ENCODE assay signal across 18 cellular contexts in the genomic region with DNA sequence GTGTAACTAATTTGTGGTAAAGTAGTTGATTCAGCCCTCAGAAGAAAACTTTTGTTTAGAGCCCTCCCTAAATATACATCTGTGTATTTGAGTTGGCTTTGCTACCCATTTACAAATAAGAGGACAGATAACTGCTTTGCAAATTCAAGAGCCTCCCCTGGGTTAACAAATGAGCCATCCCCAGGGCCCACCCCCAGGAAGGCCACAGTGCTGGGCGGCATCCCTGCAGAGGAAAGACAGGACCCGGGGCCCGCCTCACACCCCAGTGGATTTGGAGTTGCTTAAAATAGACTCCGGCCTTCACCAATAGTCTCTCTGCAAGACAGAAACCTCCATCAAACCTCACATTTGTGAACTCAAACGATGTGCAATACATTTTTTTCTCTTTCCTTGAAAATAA. TPM values are rescaled to one million over a fixed set of nuclear protein-coding genes. Genes with fewer than 3 reads are reported as not detected.
"Had no signal": no experiment of that assay in that cellular context is flagged by ENCODE, and none has a peak within 500 bp of the region (broad histone marks: within the 10 kb centered on the region; RNA-seq: fewer than 3 reads in every experiment).

No MANE protein-coding gene starts in this region.

- ATAC-seq: activated CD4-positive, alpha-beta T cell treated with anti-CD3 and anti-CD28 coated beads for 36 hours; activated T-cell treated with anti-CD3 and anti-CD28 coated beads, Interleukin-2, amount 50 U/mL, for 4 hours; gastroesophageal sphincter; left colon; stimulated activated effector memory CD8-positive, alpha-beta T cell treated with anti-CD3 and anti-CD28 coated beads, Interleukin-12 subunit alpha, Interleukin-12 subunit beta, amount 100 ng/mL, for 72 hours had no signal

- DNase-seq: activated CD4-positive, alpha-beta memory T cell treated with anti-CD3 and anti-CD28 coated beads, Interleukin-2, amount 10 ng/mL, durations not matched to agents 7 days and 5 days; activated CD4-positive, alpha-beta T cell treated with anti-CD3 and anti-CD28 coated beads for 36 hours; activated effector memory CD4-positive, alpha-beta T cell treated with anti-CD3 and anti-CD28 coated beads, Interleukin-2, amount 50 U/mL, for 16 hours; activated T-cell treated with anti-CD3 and anti-CD28 coated beads, Interleukin-2, amount 50 U/mL, for 4 hours; adrenal gland; dorsolateral prefrontal cortex; left colon; retina; stimulated activated CD4-positive, alpha-beta T cell treated with anti-CD3 and anti-CD28 coated beads, Interleukin-12 subunit alpha, Interleukin-12 subunit beta, amount 100 ng/mL, for 4 hours; stimulated activated CD4-positive, alpha-beta T cell treated with anti-CD3 and anti-CD28 coated beads, Interleukin-2, amount 100 ng/mL, for 24 hours; T-helper 1 cell; T1000 had no signal

- H3K4me1 ChIP-seq: adrenal gland, parathyroid adenoma had no signal

- H2AFZ ChIP-seq: parathyroid adenoma had no signal

- H3K4me1 Mint-ChIP-seq: stimulated activated effector memory CD8-positive, alpha-beta T cell treated with anti-CD3 and anti-CD28 coated beads, Interleukin-12 subunit alpha, Interleukin-12 subunit beta, amount 100 ng/mL, for 72 hours had no signal

- H3K4me3 ChIP-seq: adrenal gland, cardiac muscle cell, gastroesophageal sphincter had no signal

- H3K4me3 Mint-ChIP-seq: activated CD4-positive, alpha-beta memory T cell treated with anti-CD3 and anti-CD28 coated beads, Interleukin-2, amount 10 ng/mL, durations not matched to agents 7 days and 5 days; activated CD4-positive, alpha-beta T cell treated with anti-CD3 and anti-CD28 coated beads for 36 hours; activated naive CD4-positive, alpha-beta T cell treated with anti-CD3 and anti-CD28 coated beads, Interleukin-2, amount 50 U/mL, for 24 hours; activated T-cell treated with anti-CD3 and anti-CD28 coated beads, Interleukin-2, amount 50 U/mL, for 4 hours; stimulated activated effector memory CD8-positive, alpha-beta T cell treated with anti-CD3 and anti-CD28 coated beads, Interleukin-12 subunit alpha, Interleukin-12 subunit beta, amount 100 ng/mL, for 72 hours had no signal

- H3K79me2 ChIP-seq: parathyroid adenoma had no signal

- H3K36me3 Mint-ChIP-seq: activated naive CD4-positive, alpha-beta T cell treated with anti-CD3 and anti-CD28 coated beads, Interleukin-2, amount 50 U/mL, for 24 hours; stimulated activated effector memory CD8-positive, alpha-beta T cell treated with anti-CD3 and anti-CD28 coated beads, Interleukin-12 subunit alpha, Interleukin-12 subunit beta, amount 100 ng/mL, for 72 hours had no signal

- H3K36me3 ChIP-seq: adrenal gland, cardiac muscle cell, gastroesophageal sphincter, neutrophil had no signal

- H3K9me3 Mint-ChIP-seq: activated CD4-positive, alpha-beta memory T cell treated with anti-CD3 and anti-CD28 coated beads, Interleukin-2, amount 10 ng/mL, durations not matched to agents 7 days and 5 days; activated naive CD4-positive, alpha-beta T cell treated with anti-CD3 and anti-CD28 coated beads, Interleukin-2, amount 50 U/mL, for 24 hours; activated T-cell treated with anti-CD3 and anti-CD28 coated beads, Interleukin-2, amount 50 U/mL, for 4 hours; stimulated activated effector memory CD8-positive, alpha-beta T cell treated with anti-CD3 and anti-CD28 coated beads, Interleukin-12 subunit alpha, Interleukin-12 subunit beta, amount 100 ng/mL, for 72 hours had no signal

- H3K9me3 ChIP-seq: adrenal gland, gastroesophageal sphincter, neutrophil had no signal

- H3K27ac ChIP-seq: adrenal gland, cardiac muscle cell, dorsolateral prefrontal cortex, gastroesophageal sphincter, neutrophil, parathyroid adenoma had no signal

- H3K9ac ChIP-seq: parathyroid adenoma had no signal

- H3K27ac Mint-ChIP-seq: activated CD4-positive, alpha-beta memory T cell treated with anti-CD3 and anti-CD28 coated beads, Interleukin-2, amount 10 ng/mL, durations not matched to agents 7 days and 5 days; activated CD4-positive, alpha-beta T cell treated with anti-CD3 and anti-CD28 coated beads for 36 hours; activated naive CD4-positive, alpha-beta T cell treated with anti-CD3 and anti-CD28 coated beads, Interleukin-2, amount 50 U/mL, for 24 hours; stimulated activated effector memory CD8-positive, alpha-beta T cell treated with anti-CD3 and anti-CD28 coated beads, Interleukin-12 subunit alpha, Interleukin-12 subunit beta, amount 100 ng/mL, for 72 hours had no signal

RNA-seq across cellular contexts. Expression of a gene that starts 2.7 kb away (rescaled TPM):
- total RNA-seq: activated CD4-positive, alpha-beta memory T cell treated with anti-CD3 and anti-CD28 coated beads, Interleukin-2, amount 10 ng/mL, durations not matched to agents 7 days and 5 days; activated CD4-positive, alpha-beta T cell treated with anti-CD3 and anti-CD28 coated beads for 36 hours; activated T-cell treated with anti-CD3 and anti-CD28 coated beads, Interleukin-2, amount 50 U/mL, for 4 hours had no signal
- polyA plus RNA-seq: cardiac muscle cell had no signal
